8 cellular contexts compared by ENCODE assay signal in the genomic region with DNA sequence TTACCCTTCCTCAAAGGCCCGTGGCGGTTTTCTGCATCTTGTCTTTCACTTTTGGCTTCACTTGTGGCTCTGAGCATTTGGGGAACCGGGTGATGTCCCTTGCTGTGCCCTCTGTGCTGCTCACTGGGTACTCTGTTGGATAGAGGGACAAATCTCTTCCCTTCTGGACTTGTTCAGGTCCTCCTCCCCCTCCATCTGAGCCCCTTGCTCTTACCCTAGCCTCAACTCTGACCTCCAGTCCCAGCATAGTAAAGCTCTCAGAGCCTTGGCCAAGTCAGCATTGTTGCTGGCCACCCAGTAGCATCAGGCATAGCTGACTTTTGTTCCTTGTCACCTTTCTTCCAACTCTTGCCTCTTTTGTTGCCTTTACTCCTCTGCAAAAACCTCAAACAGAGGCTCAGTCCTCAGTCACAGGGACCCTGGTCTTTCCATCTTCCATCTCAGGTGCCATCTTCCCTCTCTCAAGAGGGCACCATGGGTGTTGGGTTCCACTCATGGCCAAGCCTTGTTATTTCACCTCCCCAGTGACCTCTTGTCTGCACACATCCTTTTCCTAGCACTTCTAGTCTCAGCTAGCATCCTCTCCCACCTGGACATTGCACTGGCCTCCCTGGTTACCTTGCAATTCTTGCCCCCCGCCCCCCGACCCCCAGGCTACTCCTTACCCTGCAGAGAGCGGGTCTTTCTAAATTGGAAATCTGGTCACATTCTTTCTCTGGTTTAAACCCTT. TPM values are rescaled to one million over a fixed set of nuclear protein-coding genes. Genes with fewer than 3 reads are reported as not detected.
A peak's percentile ranks its signal among the peaks of the same experiment; 100 is the strongest.
DNase-seq lines count a peak whose midpoint lies in the region; ATAC-seq and TF ChIP-seq lines count a peak whose summit lies in the region.

No MANE protein-coding gene starts in this region.

- peaks cover 11% of the 10 kb centered on the region for H3F3A ChIP-seq in SU-DHL-6 (ENCODE audit: insufficient read depth)

- H3K27ac Mint-ChIP-seq in stimulated activated naive CD8-positive, alpha-beta T cell treated with anti-CD3 and anti-CD28 coated beads, Interleukin-15, Interleukin-2, amounts not matched to agents 100 ng/mL and 50 ng/mL, for 24 hours = peak overlapping the region; percentile 100

- H4K20me1 ChIP-seq in SU-DHL-6 (ENCODE audit: low read depth, low read length) = no peaks in the 10 kb centered on the region

- no peak for ATAC-seq in left ventricle myocardium superior
- peak; percentile 52 for ATAC-seq in HG03066 (IDR thresholded peaks at IDR 0.05; ENCODE audit: low read depth, unreplicated experiment)

- no peaks in the 10 kb centered on the region for H3K36me3 ChIP-seq in SU-DHL-6 (ENCODE audit: low read length)

- peaks cover 25% of the 10 kb centered on the region for H3K79me2 ChIP-seq in SU-DHL-6 (ENCODE audit: insufficient read depth, low read length)

- H3K9me3 ChIP-seq in SU-DHL-6 (ENCODE audit: insufficient read depth, low read length) = no peaks in the 10 kb centered on the region

- no peak overlapping the region for H2AFZ ChIP-seq in SU-DHL-6 (ENCODE audit: low read depth, low read length, severe bottlenecking)

- DNase-seq in cardiac septum (ENCODE audit: low spot score) = peak; percentile 87
- DNase-seq in left ventricle myocardium superior = no peak
- peak in 7 of 61 donors; percentile 28 to 55 (median 43) for DNase-seq in caudate nucleus (lab: John Stamatoyannopoulos, UW)
- DNase-seq in midbrain (lab: John Stamatoyannopoulos, UW) = peak; percentile 52
- DNase-seq in NCI-H2081 (lab: John Stamatoyannopoulos, UW) = no peak

- H3K27me3 ChIP-seq in SU-DHL-6 (ENCODE audit: low read length) = no peaks in the 10 kb centered on the region

- intact Hi-C loops in cardiac septum (cut with DNase I) (loop anchor here (10.0 kb wide), 1 partner anchor 412 kb away; a partner anchor contains a TSS), left ventricle myocardium superior (cut with micrococcal nuclease) (no loop called here)

- H3K36me3 Mint-ChIP-seq in stimulated activated naive CD8-positive, alpha-beta T cell treated with anti-CD3 and anti-CD28 coated beads, Interleukin-15, Interleukin-2, amounts not matched to agents 100 ng/mL and 50 ng/mL, for 24 hours (ENCODE audit: low read depth) = peaks cover 38% of the 10 kb centered on the region

- H3K4me2 ChIP-seq in SU-DHL-6 (ENCODE audit: low read depth, low read length, poor library complexity, severe bottlenecking) = peak overlapping the region; percentile 89

- H3K9me2 ChIP-seq in SU-DHL-6 (replicated peaks; ENCODE audit: insufficient read depth, low read length) = no peaks in the 10 kb centered on the region

- peak overlapping the region; percentile 98 for H3K4me3 Mint-ChIP-seq in stimulated activated naive CD8-positive, alpha-beta T cell treated with anti-CD3 and anti-CD28 coated beads, Interleukin-15, Interleukin-2, amounts not matched to agents 100 ng/mL and 50 ng/mL, for 24 hours

- peaks cover 51% of the 10 kb centered on the region for H3K4me1 Mint-ChIP-seq in stimulated activated naive CD8-positive, alpha-beta T cell treated with anti-CD3 and anti-CD28 coated beads, Interleukin-15, Interleukin-2, amounts not matched to agents 100 ng/mL and 50 ng/mL, for 24 hours (ENCODE audit: low read depth)

- H3K9ac ChIP-seq in SU-DHL-6 (ENCODE audit: low read length) = peak overlapping the region; percentile 89

- H3K27me3 Mint-ChIP-seq in stimulated activated naive CD8-positive, alpha-beta T cell treated with anti-CD3 and anti-CD28 coated beads, Interleukin-15, Interleukin-2, amounts not matched to agents 100 ng/mL and 50 ng/mL, for 24 hours = no peaks in the 10 kb centered on the region

- no peaks in the 10 kb centered on the region for H3K9me3 Mint-ChIP-seq in stimulated activated naive CD8-positive, alpha-beta T cell treated with anti-CD3 and anti-CD28 coated beads, Interleukin-15, Interleukin-2, amounts not matched to agents 100 ng/mL and 50 ng/mL, for 24 hours

- H3K27ac ChIP-seq in SU-DHL-6 (ENCODE audit: low read depth, low read length) (peak overlapping the region; percentile 89), caudate nucleus (ENCODE audit: low read depth, low read length) (peak overlapping the region; percentile 92)

- H3K4me3 ChIP-seq in SU-DHL-6 (ENCODE audit: insufficient read depth, low read length, poor library complexity, severe bottlenecking) = peak overlapping the region; percentile 77

- TF ChIP-seq CTCF in SU-DHL-6 (IDR thresholded peaks at IDR 0.05; ENCODE audit: insufficient read depth, low read length, poor library complexity, severe bottlenecking) = no peak

RNA-seq across cellular contexts. Expression of a gene that starts 0.4 kb away (rescaled TPM):
- 66.1 TPM for total RNA-seq in cardiac septum
- 54.1 TPM for total RNA-seq in left ventricle myocardium superior

RNA-seq across cellular contexts. Expression of a gene that starts 5.4 kb away (rescaled TPM):
- total RNA-seq in cardiac septum (not detected), left ventricle myocardium superior (0.37 TPM)

RNA-seq across cellular contexts. Expression of a gene that starts 6.9 kb away (rescaled TPM):
- total RNA-seq in cardiac septum (29.8 TPM), left ventricle myocardium superior (21.9 TPM)

RNA-seq across cellular contexts. Expression of a gene that starts 31.4 kb away (rescaled TPM):
- total RNA-seq in cardiac septum (121 TPM), left ventricle myocardium superior (95.5 TPM)

RNA-seq across cellular contexts. Expression of a gene that starts 43.3 kb away (rescaled TPM):
- not detected for total RNA-seq in cardiac septum
- not detected for total RNA-seq in left ventricle myocardium superior

Comparison
In these comparisons a context has a peak if more than half of its experiments do, and no peak if none do; other contexts are left out.
1. DNase-seq: peak in cardiac septum (single experiment) and midbrain (single experiment); none in left ventricle myocardium superior (single experiment) and NCI-H2081 (0 of 2).